20 cellular contexts compared by ENCODE assay signal in the genomic region with DNA sequence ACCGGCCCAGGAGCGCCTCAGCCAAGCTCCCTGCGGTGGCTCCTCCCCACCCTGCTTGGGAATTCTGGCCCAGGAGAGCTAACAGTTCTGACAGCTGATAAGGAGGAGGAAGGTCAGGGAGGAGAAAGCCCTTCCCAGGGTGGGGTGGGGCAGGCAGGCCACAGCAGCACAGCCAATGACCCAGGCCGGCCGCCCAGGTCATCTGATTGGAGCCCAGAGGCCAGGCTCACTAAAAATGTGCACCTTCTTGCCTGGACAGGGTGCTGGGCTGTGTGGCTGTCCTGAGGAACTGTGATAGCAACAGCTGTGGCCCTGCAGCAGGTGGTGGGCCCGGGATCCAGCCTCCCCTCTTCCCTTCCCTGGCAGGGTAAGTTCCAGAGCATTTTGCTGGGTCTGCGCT. TPM values are rescaled to one million over a fixed set of nuclear protein-coding genes. Genes with fewer than 3 reads are reported as not detected.
DNase-seq lines count a peak whose midpoint lies in the region; ATAC-seq and TF ChIP-seq lines count a peak whose summit lies in the region.
"Had no signal": no experiment of that assay in that cellular context is flagged by ENCODE, and none has a peak within 500 bp of the region (broad histone marks: within the 10 kb centered on the region; RNA-seq: fewer than 3 reads in every experiment).

No MANE protein-coding gene starts in this region.

- no peaks in the 10 kb centered on the region for H3K36me3 Mint-ChIP-seq in activated T-cell treated with anti-CD3 and anti-CD28 coated beads, Interleukin-2, amount 50 U/mL, for 24 hours (ENCODE audit: low read depth)

- H3K27ac ChIP-seq in right lobe of liver (no peak overlapping the region), suprapubic skin (peak overlapping the region; percentile 58)

- ATAC-seq in right lobe of liver: peak; percentile 51 to 80 (median 66)
- ATAC-seq in HG03280 (IDR thresholded peaks at IDR 0.05; ENCODE audit: unreplicated experiment): no peak
- ATAC-seq: effector memory CD8-positive, alpha-beta T cell had no signal

- no peaks in the 10 kb centered on the region for H3K4me1 Mint-ChIP-seq in activated T-cell treated with anti-CD3 and anti-CD28 coated beads, Interleukin-2, amount 50 U/mL, for 24 hours (ENCODE audit: low read depth)

- H3K27me3 ChIP-seq in right lobe of liver: no peaks in the 10 kb centered on the region
- H3K27me3 ChIP-seq in suprapubic skin: no peaks in the 10 kb centered on the region
- H3K27me3 ChIP-seq: SJSA1 had no signal

- no peak for TF ChIP-seq EP300 in suprapubic skin (IDR thresholded peaks at IDR 0.05)

- no peak overlapping the region for H3K4me3 Mint-ChIP-seq in activated T-cell treated with anti-CD3 and anti-CD28 coated beads, Interleukin-2, amount 50 U/mL, for 24 hours
- H3K4me3 Mint-ChIP-seq: effector memory CD8-positive, alpha-beta T cell; neural crest cell; T-helper 2 cell treated with Interferon-gamma antibody and Interleukin-4, amounts not matched to agents 5 μg/mL and 100 μg/mL, for 36 hours had no signal

- no peak overlapping the region for H3K27ac Mint-ChIP-seq in activated T-cell treated with anti-CD3 and anti-CD28 coated beads, Interleukin-2, amount 50 U/mL, for 24 hours
- H3K27ac Mint-ChIP-seq: activated T-helper 2 cell treated with anti-CD3 and anti-CD28 coated beads, Interferon-gamma antibody, Interleukin-2, Interleukin-4, amounts not matched to agents 10 μg/mL and 5 μg/mL and 100 μg/mL, durations not matched to agents 14 hours and 24 hours and 36 hours; effector memory CD8-positive, alpha-beta T cell; T-helper 2 cell treated with Interferon-gamma antibody and Interleukin-4, amounts not matched to agents 5 μg/mL and 100 μg/mL, for 36 hours had no signal

- H3K4me1 ChIP-seq in right lobe of liver (peaks cover 0 to 15% (median 0%) of the 10 kb centered on the region in 4 donors), suprapubic skin (peaks cover 50% of the 10 kb centered on the region)

- no peaks in the 10 kb centered on the region for H3K36me3 ChIP-seq in right lobe of liver
- no peaks in the 10 kb centered on the region for H3K36me3 ChIP-seq in suprapubic skin
- H3K36me3 ChIP-seq: SJSA1 had no signal

- intact Hi-C loops in right lobe of liver (cut with DNase I): no loop called here

- H3K27me3 Mint-ChIP-seq in activated T-cell treated with anti-CD3 and anti-CD28 coated beads, Interleukin-2, amount 50 U/mL, for 24 hours: no peaks in the 10 kb centered on the region

- H3K9me3 ChIP-seq in right lobe of liver (no peaks in the 10 kb centered on the region), suprapubic skin (no peaks in the 10 kb centered on the region)
- H3K9me3 ChIP-seq: SJSA1 had no signal

- TF ChIP-seq CTCF in fibroblast of villous mesenchyme (IDR thresholded peaks at IDR 0.05; ENCODE audit: insufficient read depth, low read depth, low read length) (no peak), right lobe of liver (IDR thresholded peaks at IDR 0.05) (no peak), suprapubic skin (IDR thresholded peaks at IDR 0.05) (no peak)

- TF ChIP-seq POLR2A in right lobe of liver (IDR thresholded peaks at IDR 0.05) (no peak), suprapubic skin (IDR thresholded peaks at IDR 0.05) (no peak)

- H3K4me3 ChIP-seq in fibroblast of villous mesenchyme (ENCODE audit: low read depth, low read length) (no peak overlapping the region), right lobe of liver (no peak overlapping the region), suprapubic skin (no peak overlapping the region)
- H3K4me3 ChIP-seq: SJSA1 had no signal

- H3K9me3 Mint-ChIP-seq in activated T-cell treated with anti-CD3 and anti-CD28 coated beads, Interleukin-2, amount 50 U/mL, for 24 hours: no peaks in the 10 kb centered on the region
- H3K9me3 Mint-ChIP-seq: activated T-helper 2 cell treated with anti-CD3 and anti-CD28 coated beads, Interferon-gamma antibody, Interleukin-2, Interleukin-4, amounts not matched to agents 10 μg/mL and 5 μg/mL and 100 μg/mL, durations not matched to agents 14 hours and 24 hours and 36 hours; effector memory CD8-positive, alpha-beta T cell; neural crest cell; T-helper 2 cell treated with Interferon-gamma antibody and Interleukin-4, amounts not matched to agents 5 μg/mL and 100 μg/mL, for 36 hours had no signal

- 20% methylated on average over 1 of the region's 7 CpGs for WGBS in right lobe of liver (ENCODE audit: insufficient coverage, low coverage, low lambda C conversion rate, missing lambda C conversion rate)
- WGBS in suprapubic skin: 89% methylated on average over 1 of the region's 7 CpGs

- peak; percentile 68 for DNase-seq in LoVo (ENCODE audit: low spot score)
- DNase-seq in fibroblast of villous mesenchyme (ENCODE audit: low read depth): peak; percentile 47
- DNase-seq in right lobe of liver: peak in 2 of 3 donors; percentile 56 to 75
- no peak for DNase-seq in suprapubic skin (ENCODE audit: low spot score in 2 of 2)
- DNase-seq in epidermal melanocyte (ENCODE audit: insufficient read length, low spot score): no peak
- DNase-seq in activated T-cell treated with anti-CD3 and anti-CD28 coated beads, Interleukin-2, amount 50 U/mL, for 24 hours: no peak
- DNase-seq in NCI-H446 treated with DMSO at 0.1 percent for 48 hours (lab: John Stamatoyannopoulos, UW): no peak
- DNase-seq: activated CD4-positive, CD25-positive, alpha-beta regulatory T cell treated with anti-CD3 and anti-CD28 coated beads, Interleukin-2, amount 50 U/mL, for 72 hours; effector memory CD8-positive, alpha-beta T cell; foreskin fibroblast; GDM1; NCI-H2029; NCI-H510A treated with DMSO at 0.1 percent for 48 hours; retina; stimulated activated CD4-positive, alpha-beta T cell treated with anti-CD3 and anti-CD28 coated beads, Interleukin-1b, Interleukin-23, amount 100 ng/mL, for 48 hours had no signal

RNA-seq across cellular contexts. Expression of a gene that starts 17.2 kb away (rescaled TPM):
- total RNA-seq in fibroblast of villous mesenchyme (3.9 and 13.9 TPM in 2 replicates), right lobe of liver (10 to 100 TPM; 13.2 to 48.0 (median 24.9) TPM), suprapubic skin (10 to 100 TPM in 2 of 4 donors, 1 to 10 TPM in 2; 6.3 to 15.1 (median 9.9) TPM)

RNA-seq across cellular contexts. Expression of a gene that starts 23.2 kb away (rescaled TPM):
- total RNA-seq in fibroblast of villous mesenchyme: under 0.01 TPM in 1 of 2 replicates, not detected in the other
- 1 to 10 TPM in 5 of 6 experiments, under 1 TPM in 1; 0.93 to 3.5 (median 2.3) TPM for total RNA-seq in right lobe of liver
- 10 to 100 TPM; 11.2 to 16.9 (median 13.3) TPM for total RNA-seq in suprapubic skin

Comparison
In these comparisons a context has a peak if more than half of its experiments do, and no peak if none do; other contexts are left out.
1. DNase-seq: peak in LoVo (single experiment), fibroblast of villous mesenchyme (single experiment) and right lobe of liver (2 of 3); none in suprapubic skin (0 of 2), epidermal melanocyte (single experiment), activated T-cell treated with anti-CD3 and anti-CD28 coated beads, Interleukin-2, amount 50 U/mL, for 24 hours (single experiment) and NCI-H446 treated with DMSO at 0.1 percent for 48 hours (single experiment).